In genomic region chr7:148856891-148857290, GRCh38 we compare ENCODE assay signal across 9 cellular contexts. TPM values are rescaled to one million over a fixed set of nuclear protein-coding genes. Genes with fewer than 3 reads are reported as not detected.
A peak's percentile ranks its signal among the peaks of the same experiment; 100 is the strongest.
DNase-seq lines count a peak whose midpoint lies in the region; ATAC-seq and TF ChIP-seq lines count a peak whose summit lies in the region.
"Had no signal": no experiment of that assay in that cellular context is flagged by ENCODE, and none has a peak within 500 bp of the region (broad histone marks: within the 10 kb centered on the region; RNA-seq: fewer than 3 reads in every experiment).

No MANE protein-coding gene starts in this region.

- ATAC-seq in HG03520 (IDR thresholded peaks at IDR 0.05; ENCODE audit: unreplicated experiment) = peak; percentile 42

- peak overlapping the region; percentile 32 for H3K27ac Mint-ChIP-seq in activated naive CD4-positive, alpha-beta T cell treated with anti-CD3 and anti-CD28 coated beads for 36 hours

- no peak for TF ChIP-seq CTCF in astrocyte of the spinal cord (IDR thresholded peaks at IDR 0.05; ENCODE audit: low read depth, low read length)

- peaks cover 10% of the 10 kb centered on the region for H3K36me3 Mint-ChIP-seq in activated naive CD4-positive, alpha-beta T cell treated with anti-CD3 and anti-CD28 coated beads for 36 hours (ENCODE audit: low read depth)

- in situ Hi-C loops in astrocyte of the spinal cord (cut with HindIII; ENCODE audit: low sequenced_read_pairs) = no loop called here

- intact Hi-C loops in activated naive CD4-positive, alpha-beta T cell treated with anti-CD3 and anti-CD28 coated beads for 36 hours (cut with micrococcal nuclease) = loop anchor here (1.0 kb wide), 4 partner anchors 27 to 105 kb away; partner anchors contain the start of gene EZH2

- H3K4me3 Mint-ChIP-seq in activated naive CD4-positive, alpha-beta T cell treated with anti-CD3 and anti-CD28 coated beads for 36 hours = no peak overlapping the region

- no peaks in the 10 kb centered on the region for H3K27me3 Mint-ChIP-seq in activated naive CD4-positive, alpha-beta T cell treated with anti-CD3 and anti-CD28 coated beads for 36 hours (ENCODE audit: low read depth)

- no peak overlapping the region for H3K4me3 ChIP-seq in astrocyte of the spinal cord (ENCODE audit: low read depth, low read length)
- H3K4me3 ChIP-seq: thyroid gland had no signal

- no peaks in the 10 kb centered on the region for H3K9me3 Mint-ChIP-seq in activated naive CD4-positive, alpha-beta T cell treated with anti-CD3 and anti-CD28 coated beads for 36 hours

- peak; percentile 14 for DNase-seq in activated naive CD4-positive, alpha-beta T cell treated with anti-CD3 and anti-CD28 coated beads for 36 hours
- no peak for DNase-seq in activated naive CD4-positive, alpha-beta T cell treated with anti-CD3 and anti-CD28 coated beads, Interleukin-2, amount 50 U/mL, for 16 hours
- DNase-seq in astrocyte of the spinal cord (ENCODE audit: low read depth, low spot score) (peak; percentile 40), NCI-H345 treated with DMSO at 0.1 percent for 48 hours (lab: John Stamatoyannopoulos, UW; ENCODE audit: unreplicated experiment) (no peak), NK-92 (lab: John Stamatoyannopoulos, UW; ENCODE audit: unreplicated experiment) (no peak)
- DNase-seq in NK-92 treated with Interleukin-12 subunit alpha and Interleukin-12 subunit beta, amount 100 ng/mL, for 24 hours (lab: John Stamatoyannopoulos, UW) = no peak
- no peak for DNase-seq in stimulated activated naive CD4-positive, alpha-beta T cell (lab: John Stamatoyannopoulos, UW)

- H3K4me1 Mint-ChIP-seq in activated naive CD4-positive, alpha-beta T cell treated with anti-CD3 and anti-CD28 coated beads for 36 hours (ENCODE audit: low read depth) = peaks cover 38% of the 10 kb centered on the region

- CTCF ChIA-PET in activated naive CD4-positive, alpha-beta T cell treated with anti-CD3 and anti-CD28 coated beads for 36 hours (lab: Charles Lee) = interaction anchor here (1.0 to 3.4 kb wide), 15 partner anchors 10 to 238 kb away, joined by 3 to 22 read pairs (median 4); no protein-coding TSS in a partner anchor

RNA-seq across cellular contexts. Expression of gene EZH2, which starts 27.2 kb away (rescaled TPM):
- 100 to 1,000 TPM; 132 to 133 TPM for total RNA-seq in activated naive CD4-positive, alpha-beta T cell treated with anti-CD3 and anti-CD28 coated beads for 36 hours

Comparison
In these comparisons a context has a peak if more than half of its experiments do, and no peak if none do; other contexts are left out.
1. DNase-seq: peak in activated naive CD4-positive, alpha-beta T cell treated with anti-CD3 and anti-CD28 coated beads for 36 hours (single experiment) and astrocyte of the spinal cord (single experiment); none in activated naive CD4-positive, alpha-beta T cell treated with anti-CD3 and anti-CD28 coated beads, Interleukin-2, amount 50 U/mL, for 16 hours (single experiment), NCI-H345 treated with DMSO at 0.1 percent for 48 hours (single experiment), NK-92 treated with Interleukin-12 subunit alpha and Interleukin-12 subunit beta, amount 100 ng/mL, for 24 hours (single experiment), NK-92 (single experiment) and stimulated activated naive CD4-positive, alpha-beta T cell (0 of 6).